ENCODE assay signal across 1 cellular context in the genomic region with DNA sequence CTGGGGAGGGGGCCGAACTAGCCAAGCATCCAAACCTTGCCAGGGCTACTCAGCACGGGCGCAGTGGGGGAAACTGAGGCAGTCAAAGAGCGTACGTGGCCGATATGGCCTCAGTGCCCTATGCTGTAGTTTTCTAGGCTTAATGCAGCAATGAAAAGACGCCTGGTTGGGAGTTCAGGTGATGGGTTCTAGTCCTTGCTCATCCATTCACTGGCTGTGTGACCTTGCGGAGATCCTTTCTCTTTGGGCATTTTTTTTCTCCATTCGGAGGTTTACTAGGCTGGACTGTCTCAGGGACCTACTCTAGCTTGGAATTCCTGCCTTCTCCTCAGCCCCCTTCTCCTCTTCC.
TF ChIP-seq lines count a peak whose summit lies in the region.

No MANE protein-coding gene starts in this region.

TF ChIP-seq in GM12878, 131 proteins besides CTCF, POLR2A, EP300 and RAD21:
- TF ChIP-seq MTA2 (IDR thresholded peaks at IDR 0.05; ENCODE audit: low read depth) (0 out of 2 replicates have a peak, but pooled peaks have one; percentile 58), POU2F2 (IDR thresholded peaks at IDR 0.05; ENCODE audit: borderline replicate concordance, low read depth, low read length) (no peak)
- TF ChIP-seq, protein P1, sequence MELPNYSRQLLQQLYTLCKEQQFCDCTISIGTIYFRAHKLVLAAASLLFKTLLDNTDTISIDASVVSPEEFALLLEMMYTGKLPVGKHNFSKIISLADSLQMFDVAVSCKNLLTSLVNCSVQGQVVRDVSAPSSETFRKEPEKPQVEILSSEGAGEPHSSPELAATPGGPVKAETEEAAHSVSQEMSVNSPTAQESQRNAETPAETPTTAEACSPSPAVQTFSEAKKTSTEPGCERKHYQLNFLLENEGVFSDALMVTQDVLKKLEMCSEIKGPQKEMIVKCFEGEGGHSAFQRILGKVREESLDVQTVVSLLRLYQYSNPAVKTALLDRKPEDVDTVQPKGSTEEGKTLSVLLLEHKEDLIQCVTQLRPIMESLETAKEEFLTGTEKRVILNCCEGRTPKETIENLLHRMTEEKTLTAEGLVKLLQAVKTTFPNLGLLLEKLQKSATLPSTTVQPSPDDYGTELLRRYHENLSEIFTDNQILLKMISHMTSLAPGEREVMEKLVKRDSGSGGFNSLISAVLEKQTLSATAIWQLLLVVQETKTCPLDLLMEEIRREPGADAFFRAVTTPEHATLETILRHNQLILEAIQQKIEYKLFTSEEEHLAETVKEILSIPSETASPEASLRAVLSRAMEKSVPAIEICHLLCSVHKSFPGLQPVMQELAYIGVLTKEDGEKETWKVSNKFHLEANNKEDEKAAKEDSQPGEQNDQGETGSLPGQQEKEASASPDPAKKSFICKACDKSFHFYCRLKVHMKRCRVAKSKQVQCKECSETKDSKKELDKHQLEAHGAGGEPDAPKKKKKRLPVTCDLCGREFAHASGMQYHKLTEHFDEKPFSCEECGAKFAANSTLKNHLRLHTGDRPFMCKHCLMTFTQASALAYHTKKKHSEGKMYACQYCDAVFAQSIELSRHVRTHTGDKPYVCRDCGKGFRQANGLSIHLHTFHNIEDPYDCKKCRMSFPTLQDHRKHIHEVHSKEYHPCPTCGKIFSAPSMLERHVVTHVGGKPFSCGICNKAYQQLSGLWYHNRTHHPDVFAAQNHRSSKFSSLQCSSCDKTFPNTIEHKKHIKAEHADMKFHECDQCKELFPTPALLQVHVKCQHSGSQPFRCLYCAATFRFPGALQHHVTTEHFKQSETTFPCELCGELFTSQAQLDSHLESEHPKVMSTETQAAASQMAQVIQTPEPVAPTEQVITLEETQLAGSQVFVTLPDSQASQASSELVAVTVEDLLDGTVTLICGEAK (IDR thresholded peaks at IDR 0.05; ENCODE audit: borderline replicate concordance) = peak; percentile 11; the same call in 1 of the 2 replicates
